Comparison of ENCODE assay signal across 27 cellular contexts in genomic region chr16:68422396-68422964, GRCh38. TPM values are rescaled to one million over a fixed set of nuclear protein-coding genes. Genes with fewer than 3 reads are reported as not detected.
DNase-seq lines count a peak whose midpoint lies in the region; ATAC-seq and TF ChIP-seq lines count a peak whose summit lies in the region.
"Had no signal": no experiment of that assay in that cellular context is flagged by ENCODE, and none has a peak within 500 bp of the region (broad histone marks: within the 10 kb centered on the region; RNA-seq: fewer than 3 reads in every experiment).

No MANE protein-coding gene starts in this region.

- DNase-seq in CD4-positive, CD25-positive, alpha-beta regulatory T cell: no peak
- DNase-seq in mesenteric fat pad (ENCODE audit: low spot score): peak; percentile 30
- DNase-seq in OCI-M1 (lab: John Stamatoyannopoulos, UW): no peak
- DNase-seq in NK-92 (lab: John Stamatoyannopoulos, UW; ENCODE audit: unreplicated experiment): no peak
- DNase-seq: AML-193; C1 segment of cervical spinal cord; CD8-positive, alpha-beta memory T cell; DMS79 treated with DMSO at 0.1 percent for 48 hours; GM23248; H7; MM.1S; NCI-H1048; NCI-H146; NCI-H1930; NCI-H446 treated with DMSO at 0.1 percent for 48 hours; NCI-H526; NCI-H82; Right ventricle myocardium superior; RPMI8226; T-helper 1 cell had no signal

- peaks cover 54% of the 10 kb centered on the region for H3K4me1 ChIP-seq in CD4-positive, CD25-positive, alpha-beta regulatory T cell (ENCODE audit: control insufficient read depth, insufficient read depth, low read length, poor library complexity, severe bottlenecking)
- peaks cover 6% of the 10 kb centered on the region for H3K4me1 ChIP-seq in HEK293 (ENCODE audit: control insufficient read depth, insufficient read depth, low read length)
- H3K4me1 ChIP-seq: A549 had no signal

- no peaks in the 10 kb centered on the region for H3K9me3 ChIP-seq in CD4-positive, CD25-positive, alpha-beta regulatory T cell (ENCODE audit: control insufficient read depth in 2 of 2, low read length in 2 of 2)
- H3K9me3 ChIP-seq in HEK293 (ENCODE audit: control insufficient read depth, insufficient read depth, low read depth, low read length): no peaks in the 10 kb centered on the region
- H3K9me3 ChIP-seq: A549 had no signal

- peaks cover 5% of the 10 kb centered on the region for H3K36me3 Mint-ChIP-seq in CD4-positive, CD25-positive, alpha-beta regulatory T cell
- no peaks in the 10 kb centered on the region for H3K36me3 Mint-ChIP-seq in activated T-helper 17 cell treated with anti-CD3 and anti-CD28 coated beads, Interleukin-2, amount 50 U/mL, for 72 hours (ENCODE audit: low read depth)

- CTCF ChIA-PET in HEK293 (lab: Yijun Ruan, JAX): interaction anchor here (0.6 kb wide), 1 partner anchor 51 kb away, joined by 5 read pairs; no protein-coding TSS in a partner anchor

- H3K27me3 Mint-ChIP-seq in CD4-positive, CD25-positive, alpha-beta regulatory T cell: no peaks in the 10 kb centered on the region
- H3K27me3 Mint-ChIP-seq in activated T-helper 17 cell treated with anti-CD3 and anti-CD28 coated beads, Interleukin-2, amount 50 U/mL, for 72 hours: no peaks in the 10 kb centered on the region
- H3K27me3 Mint-ChIP-seq: CD8-positive, alpha-beta memory T cell; IgD-negative memory B cell had no signal

- peak overlapping the region in 2 of 4 donors; percentile 41 to 52 for H3K4me3 Mint-ChIP-seq in CD4-positive, CD25-positive, alpha-beta regulatory T cell
- no peak overlapping the region for H3K4me3 Mint-ChIP-seq in activated T-helper 17 cell treated with anti-CD3 and anti-CD28 coated beads, Interleukin-2, amount 50 U/mL, for 72 hours
- H3K4me3 Mint-ChIP-seq: CD8-positive, alpha-beta memory T cell; IgD-negative memory B cell had no signal

- no peaks in the 10 kb centered on the region for H3K27me3 ChIP-seq in CD4-positive, CD25-positive, alpha-beta regulatory T cell (ENCODE audit: control insufficient read depth, insufficient read depth, low read length)

- H3K9me3 Mint-ChIP-seq in CD4-positive, CD25-positive, alpha-beta regulatory T cell: no peaks in the 10 kb centered on the region
- H3K9me3 Mint-ChIP-seq in activated T-helper 17 cell treated with anti-CD3 and anti-CD28 coated beads, Interleukin-2, amount 50 U/mL, for 72 hours: no peaks in the 10 kb centered on the region
- H3K9me3 Mint-ChIP-seq: CD8-positive, alpha-beta memory T cell; IgD-negative memory B cell had no signal

- peak overlapping the region; percentile 53 to 87 (median 84) for H3K27ac Mint-ChIP-seq in CD4-positive, CD25-positive, alpha-beta regulatory T cell
- peak overlapping the region; percentile 4 for H3K27ac Mint-ChIP-seq in activated T-helper 17 cell treated with anti-CD3 and anti-CD28 coated beads, Interleukin-2, amount 50 U/mL, for 72 hours
- H3K27ac Mint-ChIP-seq: IgD-negative memory B cell had no signal

- TF ChIP-seq CTCF in HEK293 (tag by site-specific recombination; IDR thresholded peaks at IDR 0.05): no peak

- no peak overlapping the region for H3K4me3 ChIP-seq in CD4-positive, CD25-positive, alpha-beta regulatory T cell (ENCODE audit: low read depth, low read length)
- no peak overlapping the region for H3K4me3 ChIP-seq in HEK293 (ENCODE audit: low read depth, low read length)
- H3K4me3 ChIP-seq: A549, GM23248 had no signal

- POLR2A ChIA-PET in HEK293 (lab: Yijun Ruan, JAX): no interaction called here

- ATAC-seq in CD4-positive, CD25-positive, alpha-beta regulatory T cell (ENCODE audit: low read depth in 2 of 2): no peak
- no peak for ATAC-seq in activated T-helper 17 cell treated with anti-CD3 and anti-CD28 coated beads, Interleukin-2, amount 50 U/mL, for 72 hours (replicated peaks)
- no peak for ATAC-seq in HG03175 (IDR thresholded peaks at IDR 0.05; ENCODE audit: unreplicated experiment)
- ATAC-seq: A549 had no signal

- no peaks in the 10 kb centered on the region for H3K36me3 ChIP-seq in CD4-positive, CD25-positive, alpha-beta regulatory T cell (ENCODE audit: control insufficient read depth, insufficient read depth, low read length)
- no peaks in the 10 kb centered on the region for H3K36me3 ChIP-seq in HEK293 (ENCODE audit: control insufficient read depth in 2 of 2, insufficient read depth in 1 of 2, low read length in 2 of 2)

- H3K27ac ChIP-seq in CD4-positive, CD25-positive, alpha-beta regulatory T cell (ENCODE audit: insufficient read depth, low read length, poor library complexity, severe bottlenecking): no peak overlapping the region
- no peak overlapping the region for H3K27ac ChIP-seq in HEK293 (ENCODE audit: extremely low read depth, low read depth, low read length)
- H3K27ac ChIP-seq: A549, GM23248, HL-60, KMS-11 had no signal

- H3K4me1 Mint-ChIP-seq in CD4-positive, CD25-positive, alpha-beta regulatory T cell: peaks cover 18 to 89% (median 43%) of the 10 kb centered on the region in 4 donors
- peaks cover 30% of the 10 kb centered on the region for H3K4me1 Mint-ChIP-seq in activated T-helper 17 cell treated with anti-CD3 and anti-CD28 coated beads, Interleukin-2, amount 50 U/mL, for 72 hours

TF ChIP-seq in HEK293, 187 proteins besides CTCF, POLR2A, EP300 and RAD21:
- TF ChIP-seq MZF1 (tag by site-specific recombination; IDR thresholded peaks at IDR 0.05; ENCODE audit: borderline replicate concordance): no peak
- TF ChIP-seq ZNF174 (tag by site-specific recombination; IDR thresholded peaks at IDR 0.05): no peak
- peak; percentile 66 for TF ChIP-seq GLIS1 (tag by site-specific recombination; IDR thresholded peaks at IDR 0.05)
- no peak for TF ChIP-seq ZNF362 (tag by site-specific recombination; IDR thresholded peaks at IDR 0.05)
- no peak for TF ChIP-seq ZNF184 (tag by site-specific recombination; IDR thresholded peaks at IDR 0.05)
- TF ChIP-seq IKZF3 (tag by site-specific recombination; IDR thresholded peaks at IDR 0.05): no peak
- TF ChIP-seq ZNF155 (tag by site-specific recombination; IDR thresholded peaks at IDR 0.05): no peak
- TF ChIP-seq KLF9 (tag by site-specific recombination; IDR thresholded peaks at IDR 0.05; ENCODE audit: low read depth): no peak
- no peak for TF ChIP-seq ZNF677 (tag by site-specific recombination; IDR thresholded peaks at IDR 0.05)
- no peak for TF ChIP-seq ZNF221 (tag by site-specific recombination; IDR thresholded peaks at IDR 0.05; ENCODE audit: borderline replicate concordance)
- TF ChIP-seq ZNF169 (tag by site-specific recombination; IDR thresholded peaks at IDR 0.05): no peak
- TF ChIP-seq BCL11A (tag by site-specific recombination; IDR thresholded peaks at IDR 0.05; ENCODE audit: low read depth): no peak
- TF ChIP-seq PRDM6 (tag by site-specific recombination; IDR thresholded peaks at IDR 0.05): no peak
- no peak for TF ChIP-seq FEZF1 (tag by site-specific recombination; IDR thresholded peaks at IDR 0.05)
- peak; percentile 45; the same call in 1 of the 2 replicates for TF ChIP-seq EGR2 (tag by site-specific recombination; IDR thresholded peaks at IDR 0.05; ENCODE audit: low read depth)
TF ChIP-seq in HEK293: peak in this region for 2.

RNA-seq across cellular contexts. Expression of gene SMPD3, which starts 25.8 kb away (rescaled TPM):
- total RNA-seq in CD4-positive, CD25-positive, alpha-beta regulatory T cell: 16.1 TPM
- 10 to 100 TPM in 3 of 4 donors, 1 to 10 TPM in 1; 7.1 to 20.3 (median 18.6) TPM for polyA plus RNA-seq in CD4-positive, CD25-positive, alpha-beta regulatory T cell
- under 1 TPM; 0.19 to 0.45 TPM for total RNA-seq in activated T-helper 17 cell treated with anti-CD3 and anti-CD28 coated beads, Interleukin-2, amount 50 U/mL, for 72 hours
- 0.58 TPM for total RNA-seq in mesenteric fat pad

Comparison
In these comparisons a context has a peak if more than half of its experiments do, and no peak if none do; other contexts are left out.
1. RNA of gene SMPD3, which starts 25.8 kb away (total RNA-seq): 16.1 TPM in CD4-positive, CD25-positive, alpha-beta regulatory T cell (single experiment); 0.58 TPM in mesenteric fat pad (single experiment) and 0.19 to 0.45 TPM in activated T-helper 17 cell treated with anti-CD3 and anti-CD28 coated beads, Interleukin-2, amount 50 U/mL, for 72 hours; every median in the first group is over 10 times any median in the second.